ENCODE assay signal across 27 cellular contexts in genomic region chr2:62325398-62325797, GRCh38.
"Had no signal": no experiment of that assay in that cellular context is flagged by ENCODE, and none has a peak within 500 bp of the region (broad histone marks: within the 10 kb centered on the region; RNA-seq: fewer than 3 reads in every experiment).

No MANE protein-coding gene starts in this region.

- H3K27ac Mint-ChIP-seq: activated B cell treated with CpG ODN at 0.5 μM for 24 hours; activated CD4-positive, alpha-beta T cell treated with anti-CD3 and anti-CD28 coated beads, Interleukin-2, amount 10 ng/mL, durations not matched to agents 24 days and 14 days; activated CD8-positive, alpha-beta memory T cell treated with anti-CD3 and anti-CD28 coated beads, Interleukin-2, amount 10 ng/mL, durations not matched to agents 7 days and 5 days; activated naive CD4-positive, alpha-beta T cell treated with anti-CD3 and anti-CD28 coated beads, Interleukin-2, amount 50 U/mL, for 72 hours; activated naive CD8-positive, alpha-beta T cell treated with anti-CD3 and anti-CD28 coated beads, Interleukin-2, amount 50 U/mL, for 24 hours; activated T-cell treated with anti-CD3 and anti-CD28 coated beads, Interleukin-2, amount 50 U/mL, for 24 hours; activated T-helper 1 cell treated with anti-CD3 and anti-CD28 coated beads, Interleukin-12 subunit alpha, Interleukin-12 subunit beta, Interleukin-2, Interleukin-4 antibody, amounts not matched to agents 30 ng/mL and 10 ng/mL and 1 ng/mL, durations not matched to agents 14 hours and 24 hours and 36 hours; brain had no signal

- H3K36me3 Mint-ChIP-seq: brain had no signal

- FAIRE-seq: astrocyte, TTC549 had no signal

- H3K27me3 Mint-ChIP-seq: activated B cell treated with CpG ODN at 0.5 μM for 24 hours; activated CD8-positive, alpha-beta memory T cell treated with anti-CD3 and anti-CD28 coated beads, Interleukin-2, amount 10 ng/mL, durations not matched to agents 7 days and 5 days; activated naive CD8-positive, alpha-beta T cell treated with anti-CD3 and anti-CD28 coated beads, Interleukin-2, amount 50 U/mL, for 24 hours; activated T-cell treated with anti-CD3 and anti-CD28 coated beads, Interleukin-2, amount 50 U/mL, for 24 hours; central memory CD8-positive, alpha-beta T cell had no signal

- H3K9me2 ChIP-seq: SK-N-SH had no signal

- H3K4me2 ChIP-seq: SK-N-SH had no signal

- H3K4me3 Mint-ChIP-seq: activated B cell treated with CpG ODN at 0.5 μM for 24 hours; activated CD4-positive, alpha-beta T cell treated with anti-CD3 and anti-CD28 coated beads, Interleukin-2, amount 10 ng/mL, durations not matched to agents 24 days and 14 days; activated CD8-positive, alpha-beta memory T cell treated with anti-CD3 and anti-CD28 coated beads, Interleukin-2, amount 10 ng/mL, durations not matched to agents 7 days and 5 days; activated naive CD8-positive, alpha-beta T cell treated with anti-CD3 and anti-CD28 coated beads, Interleukin-2, amount 50 U/mL, for 24 hours; activated T-cell treated with anti-CD3 and anti-CD28 coated beads, Interleukin-2, amount 50 U/mL, for 24 hours; activated T-helper 1 cell treated with anti-CD3 and anti-CD28 coated beads, Interleukin-12 subunit alpha, Interleukin-12 subunit beta, Interleukin-2, Interleukin-4 antibody, amounts not matched to agents 30 ng/mL and 10 ng/mL and 1 ng/mL, durations not matched to agents 14 hours and 24 hours and 36 hours; brain; central memory CD8-positive, alpha-beta T cell had no signal

- H3K36me3 ChIP-seq: SJCRH30 had no signal

- H3K27ac ChIP-seq: SJCRH30 had no signal

- H3K9me3 ChIP-seq: SK-N-SH had no signal

- ATAC-seq: activated CD8-positive, alpha-beta memory T cell treated with anti-CD3 and anti-CD28 coated beads, Interleukin-2, amount 10 ng/mL, durations not matched to agents 7 days and 5 days; activated naive CD4-positive, alpha-beta T cell treated with anti-CD3 and anti-CD28 coated beads, Interleukin-2, amount 50 U/mL, for 72 hours; activated naive CD8-positive, alpha-beta T cell treated with anti-CD3 and anti-CD28 coated beads, Interleukin-2, amount 50 U/mL, for 24 hours had no signal

- H3K9ac ChIP-seq: SK-N-SH had no signal

- H3K27me3 ChIP-seq: SJCRH30 had no signal

- DNase-seq: activated B cell treated with CpG ODN at 0.5 μM for 24 hours; activated CD4-positive, alpha-beta T cell treated with anti-CD3 and anti-CD28 coated beads for 1 hour; activated CD4-positive, alpha-beta T cell treated with anti-CD3 and anti-CD28 coated beads, Interleukin-2, amount 10 ng/mL, durations not matched to agents 24 days and 14 days; activated CD4-positive, alpha-beta T cell treated with anti-CD3 and anti-CD28 coated beads, Interleukin-2, amount 50 U/mL, for 48 hours; activated CD8-positive, alpha-beta memory T cell treated with anti-CD3 and anti-CD28 coated beads, Interleukin-2, amount 10 ng/mL, durations not matched to agents 7 days and 5 days; activated effector memory CD4-positive, alpha-beta T cell treated with Interleukin-2 at 50 U/mL for 16 hours; activated naive CD4-positive, alpha-beta T cell treated with Interleukin-2 at 50 U/mL for 16 hours; activated naive CD8-positive, alpha-beta T cell treated with anti-CD3 and anti-CD28 coated beads, Interleukin-2, amount 50 U/mL, for 24 hours; activated T-cell treated with anti-CD3 and anti-CD28 coated beads, Interleukin-2, amount 50 U/mL, for 24 hours; amniotic stem cell; Karpas-422; NCI-H1105 treated with DMSO at 0.1 percent for 48 hours; NCI-H1436 treated with DMSO at 0.1 percent for 48 hours; NCI-H187; NCI-H2081 treated with DMSO at 0.1 percent for 48 hours; NCI-H446; NCI-H524; SJCRH30; SK-N-SH; T-helper 2 cell; T1000 had no signal

- H3K9me3 Mint-ChIP-seq: central memory CD8-positive, alpha-beta T cell had no signal

- H3K4me1 ChIP-seq: SJCRH30 had no signal

- H3K4me3 ChIP-seq: SJCRH30 had no signal
